Comparison of ENCODE assay signal across 1 cellular context in the genomic region with DNA sequence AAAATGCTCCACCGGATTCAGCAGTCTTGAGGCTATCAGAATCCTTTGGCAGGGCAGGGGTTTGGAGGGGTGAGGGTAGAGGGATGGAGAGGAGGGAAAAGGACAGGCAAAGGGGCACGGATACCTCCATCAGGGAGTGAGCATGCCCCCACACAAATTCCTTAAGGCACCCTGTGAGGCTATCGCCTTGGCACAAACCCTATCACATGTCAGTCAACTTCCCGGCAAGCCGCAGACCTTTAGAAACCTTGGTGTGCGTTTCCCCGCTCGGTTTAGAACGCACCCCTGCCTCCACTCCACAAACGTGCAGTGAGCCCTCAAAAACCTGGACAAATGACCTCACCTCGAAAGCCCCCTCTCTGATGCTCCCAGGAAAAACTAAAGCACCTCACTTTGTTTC.
TF ChIP-seq lines count a peak whose summit lies in the region.

No MANE protein-coding gene starts in this region.

TF ChIP-seq in HEK293, 187 proteins besides CTCF, POLR2A, EP300 and RAD21 (continued from another document):
- no peak for TF ChIP-seq ZNF830 (tag by site-specific recombination; IDR thresholded peaks at IDR 0.05; ENCODE audit: low read depth)
- TF ChIP-seq KLF7 (tag by site-specific recombination; IDR thresholded peaks at IDR 0.05; ENCODE audit: borderline replicate concordance): no peak
- no peak for TF ChIP-seq KLF16 (tag by site-specific recombination; IDR thresholded peaks at IDR 0.05)
- no peak for TF ChIP-seq SP3 (tag by site-specific recombination; IDR thresholded peaks at IDR 0.05)
